In the genomic region with DNA sequence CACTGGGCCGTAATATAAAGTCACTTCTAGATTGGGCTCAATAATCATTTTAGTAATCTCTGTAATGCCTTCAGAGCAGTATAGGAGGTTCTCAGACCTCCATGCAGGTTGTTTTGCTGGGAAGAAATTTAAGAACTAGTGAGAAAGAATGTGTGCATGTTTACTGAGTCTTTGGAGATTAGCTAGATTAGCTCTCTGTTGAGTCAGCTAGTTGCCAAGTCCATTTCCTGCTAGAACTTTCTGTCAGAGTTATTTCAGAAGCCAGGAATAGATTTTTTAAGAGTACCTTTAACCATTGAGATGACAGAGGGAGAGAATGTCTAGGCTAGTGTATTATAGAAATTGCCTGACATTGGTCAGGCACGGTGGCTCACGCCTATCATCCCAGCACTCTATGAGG, we compare ENCODE assay signal across 18 cellular contexts. TPM values are rescaled to one million over a fixed set of nuclear protein-coding genes. Genes with fewer than 3 reads are reported as not detected.
DNase-seq lines count a peak whose midpoint lies in the region; ATAC-seq, FAIRE-seq and TF ChIP-seq lines count a peak whose summit lies in the region.
"Had no signal": no experiment of that assay in that cellular context is flagged by ENCODE, and none has a peak within 500 bp of the region (broad histone marks: within the 10 kb centered on the region; RNA-seq: fewer than 3 reads in every experiment).

No MANE protein-coding gene starts in this region.

- DNase-seq in AG09309 (ENCODE audit: low read depth) = peak; percentile 14
- DNase-seq in LHCN-M2 (ENCODE audit: low read depth) = peak; percentile 3
- DNase-seq in choroid plexus epithelial cell (ENCODE audit: low read depth) = peak; percentile 83
- no peak for DNase-seq in H54 (ENCODE audit: insufficient read length, low spot score)
- DNase-seq in stimulated activated CD4-positive, alpha-beta T cell treated with anti-CD3 and anti-CD28 coated beads, Interleukin-12 subunit alpha, Interleukin-12 subunit beta, amount 100 ng/mL, for 4 hours = no peak
- no peak for DNase-seq in AG08396 (ENCODE audit: low spot score)
- DNase-seq: activated CD4-positive, alpha-beta T cell treated with anti-CD3 and anti-CD28 coated beads for 4 hours; activated naive CD4-positive, alpha-beta T cell treated with anti-CD3 and anti-CD28 coated beads, Interleukin-2, amount 50 U/mL, for 16 hours; GF-D8; KBM-7; NCI-H1105 treated with DMSO at 0.1 percent for 48 hours; NK-92 treated with Interleukin-12 subunit alpha and Interleukin-12 subunit beta, amount 100 ng/mL, for 24 hours; stimulated activated naive CD8-positive, alpha-beta T cell treated with anti-CD3 and anti-CD28 coated beads, Interleukin-15, Interleukin-2, amounts not matched to agents 100 U/mL and 50 U/mL, for 24 hours had no signal

- no peaks in the 10 kb centered on the region for H3K9me3 ChIP-seq in liver (ENCODE audit: control insufficient read depth in 4 of 4, low read length in 3 of 4)

- TF ChIP-seq POLR2A in H54 (IDR thresholded peaks at IDR 0.05; ENCODE audit: low read depth, low read length) = no peak

- peaks cover 0 to 2% (median 0%) of the 10 kb centered on the region in 4 donors for H3K36me3 ChIP-seq in liver (ENCODE audit: control insufficient read depth in 4 of 4, insufficient read depth in 3 of 4, low read depth in 1 of 4, low read length in 3 of 4)

- H3K9ac ChIP-seq in liver (ENCODE audit: low read depth in 1 of 2, low read length in 2 of 2) = peak overlapping the region in 1 of 2 donors; percentile 64

- WGBS in liver = 63% methylated on average over 3 of the region's 3 CpGs

- TF ChIP-seq CTCF in AG09309 (IDR thresholded peaks at IDR 0.05; ENCODE audit: control insufficient read depth, insufficient read depth, low read depth, low read length, missing control alignments) (no peak), choroid plexus epithelial cell (conservative IDR thresholded peaks at IDR 0.05; ENCODE audit: low read depth, low read length) (no peak), liver (IDR thresholded peaks at IDR 0.05; ENCODE audit: low read depth, low read length, missing input control) (no peak)

- ATAC-seq in HG03039 (IDR thresholded peaks at IDR 0.05; ENCODE audit: unreplicated experiment) = no peak
- ATAC-seq: stimulated activated naive CD8-positive, alpha-beta T cell treated with anti-CD3 and anti-CD28 coated beads, Interleukin-15, Interleukin-2, amounts not matched to agents 100 U/mL and 50 U/mL, for 24 hours had no signal

- no peaks in the 10 kb centered on the region for H3K27me3 ChIP-seq in liver (ENCODE audit: control insufficient read depth in 4 of 4, insufficient read depth in 4 of 4, low read length in 3 of 4)

- peaks cover 0 to 6% (median 3%) of the 10 kb centered on the region in 4 donors for H3K4me1 ChIP-seq in liver (ENCODE audit: control insufficient read depth in 4 of 4, insufficient read depth in 4 of 4, low read length in 3 of 4)

- no peak for FAIRE-seq in H54 (lab: Jason Lieb, UNC)
- FAIRE-seq: bronchial epithelial cell, endometrium, keratinocyte had no signal

- H3K4me3 ChIP-seq in AG09309 (ENCODE audit: control insufficient read depth, low read depth, low read length) (no peak overlapping the region), choroid plexus epithelial cell (ENCODE audit: low read depth, low read length) (no peak overlapping the region), liver (ENCODE audit: low read depth in 1 of 3, low read length in 3 of 3) (no peak overlapping the region)

- TF ChIP-seq RAD21 in liver (IDR thresholded peaks at IDR 0.05) = no peak

- H3K27ac ChIP-seq in liver (ENCODE audit: low read depth in 1 of 2, low read length in 2 of 2) = peak overlapping the region; percentile 82 to 84

TF ChIP-seq in liver, 16 proteins besides CTCF, POLR2A, EP300 and RAD21:
- TF ChIP-seq JUND (IDR thresholded peaks at IDR 0.05) (peak in 1 of 2 donors; percentile 13), EGR1 (IDR thresholded peaks at IDR 0.05; ENCODE audit: low read depth in 2 of 2) (no peak), FOXA2 (IDR thresholded peaks at IDR 0.05) (peak; percentile 58)

RNA-seq across cellular contexts. Expression of a gene that starts 33.3 kb away (rescaled TPM):
- total RNA-seq in LHCN-M2 (2014; rRNA removed) = 37.6 and 40.1 TPM in 2 replicates
- polyA plus RNA-seq in LHCN-M2 (2012) = 11.7 TPM
- total RNA-seq in liver = 10 to 100 TPM; 12.1 to 14.5 TPM
- 1 to 10 TPM; 5.2 to 8.9 TPM for polyA plus RNA-seq in liver

RNA-seq across cellular contexts. Expression of a gene that starts 33.5 kb away (rescaled TPM):
- total RNA-seq in LHCN-M2 (2014; rRNA removed) = 32.5 and 36.4 TPM in 2 replicates
- 32.0 TPM for polyA plus RNA-seq in LHCN-M2 (2012)
- 10 to 100 TPM; 14.6 to 18.1 TPM for total RNA-seq in liver
- 10 to 100 TPM; 10.9 to 19.2 TPM for polyA plus RNA-seq in liver

Comparison
In these comparisons a context has a peak if more than half of its experiments do, and no peak if none do; other contexts are left out.
1. DNase-seq: peak in AG09309 (single experiment), LHCN-M2 (single experiment) and choroid plexus epithelial cell (single experiment); none in H54 (single experiment), stimulated activated CD4-positive, alpha-beta T cell treated with anti-CD3 and anti-CD28 coated beads, Interleukin-12 subunit alpha, Interleukin-12 subunit beta, amount 100 ng/mL, for 4 hours (single experiment) and AG08396 (single experiment).